10 cellular contexts compared by ENCODE assay signal in genomic region chr1:183593356-183593755, GRCh38. TPM values are rescaled to one million over a fixed set of nuclear protein-coding genes. Genes with fewer than 3 reads are reported as not detected.
DNase-seq lines count a peak whose midpoint lies in the region; ATAC-seq and TF ChIP-seq lines count a peak whose summit lies in the region.
"Had no signal": no experiment of that assay in that cellular context is flagged by ENCODE, and none has a peak within 500 bp of the region (broad histone marks: within the 10 kb centered on the region; RNA-seq: fewer than 3 reads in every experiment).

No MANE protein-coding gene starts in this region.

- no peak for TF ChIP-seq POLR2A in gastrocnemius medialis (IDR thresholded peaks at IDR 0.05)

- H3K27me3 ChIP-seq in GM06990 (replicated peaks; ENCODE audit: control insufficient read depth, insufficient read depth, low read length) (no peaks in the 10 kb centered on the region), gastrocnemius medialis (no peaks in the 10 kb centered on the region)

- peaks cover 12% of the 10 kb centered on the region for H3K4me1 Mint-ChIP-seq in endothelial cell (ENCODE audit: unreplicated experiment)

- peaks cover 3% of the 10 kb centered on the region for H3K27me3 Mint-ChIP-seq in endothelial cell (ENCODE audit: unreplicated experiment)

- H3K27ac Mint-ChIP-seq in endothelial cell (ENCODE audit: unreplicated experiment): peak overlapping the region; percentile 46

- no peaks in the 10 kb centered on the region for H3K4me1 ChIP-seq in gastrocnemius medialis

- H3K9me3 Mint-ChIP-seq in endothelial cell (ENCODE audit: unreplicated experiment): no peaks in the 10 kb centered on the region

- DNase-seq in GM06990 (ENCODE audit: extremely low read depth, insufficient read length): peak; percentile 63
- DNase-seq in endothelial cell (ENCODE audit: low spot score): no peak
- no peak for DNase-seq in gastrocnemius medialis
- DNase-seq in cortex of kidney (lab: John Stamatoyannopoulos, UW): no peak
- no peak for DNase-seq in AG20443 (ENCODE audit: low spot score)
- no peak for DNase-seq in coronary artery (ENCODE audit: low spot score)
- DNase-seq: EL, left cardiac atrium had no signal

- in situ Hi-C loops in gastrocnemius medialis (cut with MboI; ENCODE audit: low sequenced_read_pairs in 4 of 4): no loop called here

- H3K4me3 Mint-ChIP-seq in endothelial cell (ENCODE audit: unreplicated experiment): no peak overlapping the region

- H3K4me3 ChIP-seq in GM06990 (replicated peaks; ENCODE audit: low read depth, low read length) (no peak overlapping the region), gastrocnemius medialis (no peak overlapping the region), coronary artery (no peak overlapping the region)

- H3K36me3 Mint-ChIP-seq in endothelial cell (ENCODE audit: low read depth, unreplicated experiment): peaks cover 3% of the 10 kb centered on the region

- H3K9me3 ChIP-seq in gastrocnemius medialis: no peaks in the 10 kb centered on the region

- ATAC-seq in GM21367 (IDR thresholded peaks at IDR 0.05; ENCODE audit: unreplicated experiment) (peak; percentile 45), HG03460 (IDR thresholded peaks at IDR 0.05; ENCODE audit: unreplicated experiment) (peak; percentile 45), gastrocnemius medialis (no peak)

- H3K36me3 ChIP-seq in GM06990 (ENCODE audit: control insufficient read depth, insufficient read depth, low read length) (no peaks in the 10 kb centered on the region), gastrocnemius medialis (no peaks in the 10 kb centered on the region)

- H3K27ac ChIP-seq in gastrocnemius medialis: no peak overlapping the region
- peak overlapping the region in 1 of 2 donors; percentile 19 for H3K27ac ChIP-seq in coronary artery

- no peak for TF ChIP-seq CTCF in GM06990 (IDR thresholded peaks at IDR 0.05; ENCODE audit: insufficient read depth, low read length, poor library complexity, severe bottlenecking)
- no peak for TF ChIP-seq CTCF in endothelial cell (IDR thresholded peaks at IDR 0.05; ENCODE audit: unreplicated experiment)
- no peak for TF ChIP-seq CTCF in gastrocnemius medialis (IDR thresholded peaks at IDR 0.05 in 4 of 5, conservative IDR thresholded peaks at IDR 0.05 in 1 of 5)
- no peak for TF ChIP-seq CTCF in coronary artery (IDR thresholded peaks at IDR 0.05)

- intact Hi-C loops in gastrocnemius medialis (cut with DNase I; ENCODE audit: low total_unique reads): no loop called here

RNA-seq across cellular contexts. Expression of gene NCF2, which starts 3.1 kb away (rescaled TPM):
- 0.67 TPM for total RNA-seq in endothelial cell (ENCODE audit: unreplicated experiment)
- total RNA-seq in gastrocnemius medialis: 1 to 10 TPM in 3 of 4 donors, under 1 TPM in 1; 0.39 to 5.0 (median 3.4) TPM

RNA-seq across cellular contexts. Expression of gene ARPC5, which starts 42.2 kb away (rescaled TPM):
- total RNA-seq in endothelial cell (ENCODE audit: unreplicated experiment) (142 TPM), gastrocnemius medialis (10 to 100 TPM; 10.8 to 14.6 (median 13.0) TPM)

RNA-seq across cellular contexts. Expression of gene APOBEC4, which starts 59.8 kb away (rescaled TPM):
- total RNA-seq in endothelial cell (ENCODE audit: unreplicated experiment) (not detected), gastrocnemius medialis (not detected)
- total RNA-seq: left cardiac atrium had no signal

Comparison
In these comparisons a context has a peak if more than half of its experiments do, and no peak if none do; other contexts are left out.
1. ATAC-seq: peak in GM21367 (single experiment) and HG03460 (single experiment); none in gastrocnemius medialis (0 of 2).